Comparison of ENCODE assay signal across 1 cellular context in genomic region chr9:100852088-100852487, GRCh38.
TF ChIP-seq lines count a peak whose summit lies in the region.

No MANE protein-coding gene starts in this region.

TF ChIP-seq in GM23338, 12 proteins besides CTCF, POLR2A, EP300 and RAD21 (continued from another document):
- TF ChIP-seq, protein P1, sequence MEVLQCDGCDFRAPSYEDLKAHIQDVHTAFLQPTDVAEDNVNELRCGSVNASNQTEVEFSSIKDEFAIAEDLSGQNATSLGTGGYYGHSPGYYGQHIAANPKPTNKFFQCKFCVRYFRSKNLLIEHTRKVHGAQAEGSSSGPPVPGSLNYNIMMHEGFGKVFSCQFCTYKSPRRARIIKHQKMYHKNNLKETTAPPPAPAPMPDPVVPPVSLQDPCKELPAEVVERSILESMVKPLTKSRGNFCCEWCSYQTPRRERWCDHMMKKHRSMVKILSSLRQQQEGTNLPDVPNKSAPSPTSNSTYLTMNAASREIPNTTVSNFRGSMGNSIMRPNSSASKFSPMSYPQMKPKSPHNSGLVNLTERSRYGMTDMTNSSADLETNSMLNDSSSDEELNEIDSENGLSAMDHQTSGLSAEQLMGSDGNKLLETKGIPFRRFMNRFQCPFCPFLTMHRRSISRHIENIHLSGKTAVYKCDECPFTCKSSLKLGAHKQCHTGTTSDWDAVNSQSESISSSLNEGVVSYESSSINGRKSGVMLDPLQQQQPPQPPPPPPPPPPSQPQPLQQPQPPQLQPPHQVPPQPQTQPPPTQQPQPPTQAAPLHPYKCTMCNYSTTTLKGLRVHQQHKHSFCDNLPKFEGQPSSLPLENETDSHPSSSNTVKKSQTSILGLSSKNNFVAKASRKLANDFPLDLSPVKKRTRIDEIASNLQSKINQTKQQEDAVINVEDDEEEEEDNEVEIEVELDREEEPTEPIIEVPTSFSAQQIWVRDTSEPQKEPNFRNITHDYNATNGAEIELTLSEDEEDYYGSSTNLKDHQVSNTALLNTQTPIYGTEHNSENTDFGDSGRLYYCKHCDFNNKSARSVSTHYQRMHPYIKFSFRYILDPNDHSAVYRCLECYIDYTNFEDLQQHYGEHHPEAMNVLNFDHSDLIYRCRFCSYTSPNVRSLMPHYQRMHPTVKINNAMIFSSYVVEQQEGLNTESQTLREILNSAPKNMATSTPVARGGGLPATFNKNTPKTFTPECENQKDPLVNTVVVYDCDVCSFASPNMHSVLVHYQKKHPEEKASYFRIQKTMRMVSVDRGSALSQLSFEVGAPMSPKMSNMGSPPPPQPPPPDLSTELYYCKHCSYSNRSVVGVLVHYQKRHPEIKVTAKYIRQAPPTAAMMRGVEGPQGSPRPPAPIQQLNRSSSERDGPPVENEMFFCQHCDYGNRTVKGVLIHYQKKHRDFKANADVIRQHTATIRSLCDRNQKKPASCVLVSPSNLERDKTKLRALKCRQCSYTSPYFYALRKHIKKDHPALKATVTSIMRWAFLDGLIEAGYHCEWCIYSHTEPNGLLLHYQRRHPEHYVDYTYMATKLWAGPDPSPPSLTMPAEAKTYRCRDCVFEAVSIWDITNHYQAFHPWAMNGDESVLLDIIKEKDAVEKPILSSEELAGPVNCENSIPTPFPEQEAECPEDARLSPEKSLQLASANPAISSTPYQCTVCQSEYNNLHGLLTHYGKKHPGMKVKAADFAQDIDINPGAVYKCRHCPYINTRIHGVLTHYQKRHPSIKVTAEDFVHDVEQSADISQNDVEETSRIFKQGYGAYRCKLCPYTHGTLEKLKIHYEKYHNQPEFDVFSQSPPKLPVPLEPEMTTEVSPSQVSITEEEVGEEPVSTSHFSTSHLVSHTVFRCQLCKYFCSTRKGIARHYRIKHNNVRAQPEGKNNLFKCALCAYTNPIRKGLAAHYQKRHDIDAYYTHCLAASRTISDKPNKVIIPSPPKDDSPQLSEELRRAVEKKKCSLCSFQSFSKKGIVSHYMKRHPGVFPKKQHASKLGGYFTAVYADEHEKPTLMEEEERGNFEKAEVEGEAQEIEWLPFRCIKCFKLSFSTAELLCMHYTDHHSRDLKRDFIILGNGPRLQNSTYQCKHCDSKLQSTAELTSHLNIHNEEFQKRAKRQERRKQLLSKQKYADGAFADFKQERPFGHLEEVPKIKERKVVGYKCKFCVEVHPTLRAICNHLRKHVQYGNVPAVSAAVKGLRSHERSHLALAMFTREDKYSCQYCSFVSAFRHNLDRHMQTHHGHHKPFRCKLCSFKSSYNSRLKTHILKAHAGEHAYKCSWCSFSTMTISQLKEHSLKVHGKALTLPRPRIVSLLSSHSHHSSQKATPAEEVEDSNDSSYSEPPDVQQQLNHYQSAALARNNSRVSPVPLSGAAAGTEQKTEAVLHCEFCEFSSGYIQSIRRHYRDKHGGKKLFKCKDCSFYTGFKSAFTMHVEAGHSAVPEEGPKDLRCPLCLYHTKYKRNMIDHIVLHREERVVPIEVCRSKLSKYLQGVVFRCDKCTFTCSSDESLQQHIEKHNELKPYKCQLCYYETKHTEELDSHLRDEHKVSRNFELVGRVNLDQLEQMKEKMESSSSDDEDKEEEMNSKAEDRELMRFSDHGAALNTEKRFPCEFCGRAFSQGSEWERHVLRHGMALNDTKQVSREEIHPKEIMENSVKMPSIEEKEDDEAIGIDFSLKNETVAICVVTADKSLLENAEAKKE (CRISPR knock-in tag; IDR thresholded peaks at IDR 0.05), result no peak
- TF ChIP-seq CREB1 (CRISPR knock-in tag; IDR thresholded peaks at IDR 0.05; ENCODE audit: low read depth) (no peak), ZNF114 (CRISPR knock-in tag; IDR thresholded peaks at IDR 0.05) (no peak), EZH2 (IDR thresholded peaks at IDR 0.05; ENCODE audit: low read depth, unreplicated experiment) (no peak), STAT1 (IDR thresholded peaks at IDR 0.05; ENCODE audit: unreplicated experiment) (no peak), EZH2phosphoT487 (IDR thresholded peaks at IDR 0.05; ENCODE audit: unreplicated experiment) (no peak), ZNF331 (CRISPR knock-in tag; IDR thresholded peaks at IDR 0.05; ENCODE audit: low read depth) (no peak), ETS1 (IDR thresholded peaks at IDR 0.05) (no peak), NANOG (IDR thresholded peaks at IDR 0.05; ENCODE audit: borderline replicate concordance) (no peak)
